21 cellular contexts compared by ENCODE assay signal in genomic region chr5:6568383-6568782, GRCh38.
DNase-seq lines count a peak whose midpoint lies in the region; ATAC-seq and TF ChIP-seq lines count a peak whose summit lies in the region.
"Had no signal": no experiment of that assay in that cellular context is flagged by ENCODE, and none has a peak within 500 bp of the region (broad histone marks: within the 10 kb centered on the region; RNA-seq: fewer than 3 reads in every experiment).

No MANE protein-coding gene starts in this region.

- WGBS in prostate gland: 81% methylated on average over 6 of the region's 6 CpGs

- ATAC-seq in T-helper 17 cell: no peak
- peak; percentile 88 for ATAC-seq in left ventricle myocardium superior
- no peak for ATAC-seq in GM19035 (IDR thresholded peaks at IDR 0.05; ENCODE audit: unreplicated experiment)

- intact Hi-C loops in left ventricle myocardium superior (cut with micrococcal nuclease): no loop called here
- intact Hi-C loops in prostate gland (cut with DNase I): no loop called here

- no peak for TF ChIP-seq CTCF in prostate gland (IDR thresholded peaks at IDR 0.05)

- no peaks in the 10 kb centered on the region for H3K9me3 Mint-ChIP-seq in T-helper 2 cell treated with Interferon-gamma antibody and Interleukin-4, amounts not matched to agents 5 μg/mL and 100 μg/mL, for 36 hours

- H3K4me3 Mint-ChIP-seq in T-helper 17 cell: peak overlapping the region; percentile 21
- no peak overlapping the region for H3K4me3 Mint-ChIP-seq in T-helper 2 cell treated with Interferon-gamma antibody and Interleukin-4, amounts not matched to agents 5 μg/mL and 100 μg/mL, for 36 hours
- H3K4me3 Mint-ChIP-seq: CD14-positive monocyte had no signal

- TF ChIP-seq POLR2A in prostate gland (IDR thresholded peaks at IDR 0.05): no peak

- peak overlapping the region; percentile 19 for H3K27ac Mint-ChIP-seq in T-helper 17 cell
- no peak overlapping the region for H3K27ac Mint-ChIP-seq in T-helper 2 cell treated with Interferon-gamma antibody and Interleukin-4, amounts not matched to agents 5 μg/mL and 100 μg/mL, for 36 hours
- H3K27ac Mint-ChIP-seq: CD14-positive monocyte had no signal

- H3K4me3 ChIP-seq in prostate gland: no peak overlapping the region
- H3K4me3 ChIP-seq: HAP-1 had no signal

- H3K9me3 ChIP-seq in T-helper 17 cell (ENCODE audit: control insufficient read depth, low read length, poor library complexity, severe bottlenecking): no peaks in the 10 kb centered on the region
- no peaks in the 10 kb centered on the region for H3K9me3 ChIP-seq in prostate gland
- H3K9me3 ChIP-seq: HAP-1 had no signal

- no peaks in the 10 kb centered on the region for H3K4me1 Mint-ChIP-seq in T-helper 17 cell
- no peaks in the 10 kb centered on the region for H3K4me1 Mint-ChIP-seq in T-helper 2 cell treated with Interferon-gamma antibody and Interleukin-4, amounts not matched to agents 5 μg/mL and 100 μg/mL, for 36 hours (ENCODE audit: low read depth)
- H3K4me1 Mint-ChIP-seq: CD14-positive monocyte had no signal

- no peaks in the 10 kb centered on the region for H3K36me3 ChIP-seq in prostate gland
- H3K36me3 ChIP-seq: HAP-1 had no signal

- H3K27me3 Mint-ChIP-seq in T-helper 17 cell: peaks cover 36% of the 10 kb centered on the region
- no peaks in the 10 kb centered on the region for H3K27me3 Mint-ChIP-seq in T-helper 2 cell treated with Interferon-gamma antibody and Interleukin-4, amounts not matched to agents 5 μg/mL and 100 μg/mL, for 36 hours (ENCODE audit: low read depth)

- H3K27me3 ChIP-seq in prostate gland (replicated peaks; ENCODE audit: insufficient read depth): no peaks in the 10 kb centered on the region

- DNase-seq in NCI-H146 (lab: John Stamatoyannopoulos, UW) (peak; percentile 10), NCI-H146 treated with DMSO at 0.1 percent for 48 hours (lab: John Stamatoyannopoulos, UW; ENCODE audit: unreplicated experiment) (no peak), T-helper 17 cell (no peak), left ventricle myocardium superior (peak; percentile 68), prostate gland (ENCODE audit: low spot score) (peak; percentile 1), kidney tubule cell (ENCODE audit: low spot score) (no peak)
- no peak for DNase-seq in T-helper 2 cell treated with Interferon-gamma antibody and Interleukin-4, amounts not matched to agents 5 μg/mL and 100 μg/mL, for 36 hours (ENCODE audit: low spot score)
- DNase-seq: DMS79 treated with DMSO at 0.1 percent for 48 hours, MV-4-11, NCI-H1417 treated with DMSO at 0.1 percent for 48 hours, NCI-H2029, NCI-H2171 treated with DMSO at 0.1 percent for 48 hours, NCI-H446, NCI-H526 treated with DMSO at 0.1 percent for 48 hours, OCI-M1, SHP77 treated with DMSO at 0.1 percent for 48 hours had no signal

- peaks cover 3% of the 10 kb centered on the region for H3K36me3 Mint-ChIP-seq in T-helper 17 cell (ENCODE audit: low read depth)
- H3K36me3 Mint-ChIP-seq in T-helper 2 cell treated with Interferon-gamma antibody and Interleukin-4, amounts not matched to agents 5 μg/mL and 100 μg/mL, for 36 hours (ENCODE audit: low read depth): no peaks in the 10 kb centered on the region
- H3K36me3 Mint-ChIP-seq: CD14-positive monocyte had no signal

- no peak overlapping the region for H3K27ac ChIP-seq in prostate gland
- H3K27ac ChIP-seq: 22Rv1, KMS-11 had no signal

- H3K4me1 ChIP-seq in prostate gland (replicated peaks): no peaks in the 10 kb centered on the region
- H3K4me1 ChIP-seq: HAP-1 had no signal

Comparison
In these comparisons a context has a peak if more than half of its experiments do, and no peak if none do; other contexts are left out.
1. DNase-seq: peak in NCI-H146 (single experiment), left ventricle myocardium superior (single experiment) and prostate gland (single experiment); none in NCI-H146 treated with DMSO at 0.1 percent for 48 hours (single experiment), T-helper 17 cell (0 of 3), T-helper 2 cell treated with Interferon-gamma antibody and Interleukin-4, amounts not matched to agents 5 μg/mL and 100 μg/mL, for 36 hours (single experiment) and kidney tubule cell (single experiment).